13 cellular contexts compared by ENCODE assay signal in genomic region chr11:66225054-66225453, GRCh38. TPM values are rescaled to one million over a fixed set of nuclear protein-coding genes. Genes with fewer than 3 reads are reported as not detected.
DNase-seq lines count a peak whose midpoint lies in the region; ATAC-seq and TF ChIP-seq lines count a peak whose summit lies in the region.
"Had no signal": no experiment of that assay in that cellular context is flagged by ENCODE, and none has a peak within 500 bp of the region (broad histone marks: within the 10 kb centered on the region; RNA-seq: fewer than 3 reads in every experiment).

No MANE protein-coding gene starts in this region.

- H3K27ac Mint-ChIP-seq in glutamatergic neuron (ENCODE audit: unreplicated experiment) = peak overlapping the region; percentile 80
- no peak overlapping the region for H3K27ac Mint-ChIP-seq in natural killer cell treated with Interleukin-12 subunit alpha and Interleukin-12 subunit beta and Interleukin-15 and Interleukin-18, amount 100 ng/mL, for 72 hours
- no peak overlapping the region for H3K27ac Mint-ChIP-seq in naive thymus-derived CD4-positive, alpha-beta T cell

- in situ Hi-C loops in Panc1 (cut with HindIII; ENCODE audit: low pct_unique_long_range_greater_than_20kb, low sequenced_read_pairs) = no loop called here

- no peak for TF ChIP-seq CTCF in right atrium auricular region (IDR thresholded peaks at IDR 0.05)
- TF ChIP-seq CTCF in Panc1 (IDR thresholded peaks at IDR 0.05) = no peak
- no peak for TF ChIP-seq CTCF in glutamatergic neuron (IDR thresholded peaks at IDR 0.05; ENCODE audit: partially characterized antibody, unreplicated experiment)
- no peak for TF ChIP-seq CTCF in upper lobe of right lung (IDR thresholded peaks at IDR 0.05)

- H3K9me3 Mint-ChIP-seq in glutamatergic neuron (ENCODE audit: unreplicated experiment) = peaks cover 1% of the 10 kb centered on the region
- H3K9me3 Mint-ChIP-seq in natural killer cell treated with Interleukin-12 subunit alpha and Interleukin-12 subunit beta and Interleukin-15 and Interleukin-18, amount 100 ng/mL, for 72 hours = no peaks in the 10 kb centered on the region
- H3K9me3 Mint-ChIP-seq in naive thymus-derived CD4-positive, alpha-beta T cell = peaks cover 0 to 1% (median 0%) of the 10 kb centered on the region in 11 donors

- H3K9me3 ChIP-seq in right atrium auricular region (no peaks in the 10 kb centered on the region), Panc1 (ENCODE audit: control insufficient read depth, insufficient read depth, low read depth, low read length) (no peaks in the 10 kb centered on the region), upper lobe of right lung (no peaks in the 10 kb centered on the region)
- no peaks in the 10 kb centered on the region for H3K9me3 ChIP-seq in naive thymus-derived CD4-positive, alpha-beta T cell (ENCODE audit: control insufficient read depth in 2 of 3, low read length in 3 of 3)

- intact Hi-C loops in Right ventricle myocardium superior (cut with DNase I) = no loop called here
- intact Hi-C loops in Panc1 (cut with micrococcal nuclease; ENCODE audit: unreplicated experiment) = no loop called here
- intact Hi-C loops in upper lobe of right lung (cut with DNase I) = no loop called here
- intact Hi-C loops in naive thymus-derived CD4-positive, alpha-beta T cell (cut with micrococcal nuclease) = no loop called here

- DNase-seq in Right ventricle myocardium superior (peak; percentile 0), right atrium auricular region (ENCODE audit: low spot score) (no peak), Panc1 (ENCODE audit: low read depth, low spot score) (no peak), glutamatergic neuron (no peak), upper lobe of right lung (peak; percentile 6)
- DNase-seq in natural killer cell treated with Interleukin-12 subunit alpha and Interleukin-12 subunit beta and Interleukin-15 and Interleukin-18, amount 100 ng/mL, for 72 hours (ENCODE audit: low spot score) = no peak
- no peak for DNase-seq in naive thymus-derived CD4-positive, alpha-beta T cell
- DNase-seq: C1 segment of cervical spinal cord, DMS79 treated with DMSO at 0.1 percent for 48 hours, NCI-H1930, SIG-M5, T-helper 1 cell had no signal

- H3K36me3 Mint-ChIP-seq in glutamatergic neuron (ENCODE audit: unreplicated experiment) = no peaks in the 10 kb centered on the region
- peaks cover 6% of the 10 kb centered on the region for H3K36me3 Mint-ChIP-seq in natural killer cell treated with Interleukin-12 subunit alpha and Interleukin-12 subunit beta and Interleukin-15 and Interleukin-18, amount 100 ng/mL, for 72 hours
- H3K36me3 Mint-ChIP-seq in naive thymus-derived CD4-positive, alpha-beta T cell = peaks cover 0 to 31% (median 7%) of the 10 kb centered on the region in 5 donors

- H3K4me3 ChIP-seq in right atrium auricular region (no peak overlapping the region), Panc1 (ENCODE audit: low read depth in 2 of 2, low read length in 2 of 2) (no peak overlapping the region), upper lobe of right lung (no peak overlapping the region)
- no peak overlapping the region for H3K4me3 ChIP-seq in naive thymus-derived CD4-positive, alpha-beta T cell (ENCODE audit: low read length)

- H3K27ac ChIP-seq in right atrium auricular region (no peak overlapping the region), Panc1 (ENCODE audit: low read length) (no peak overlapping the region), upper lobe of right lung (no peak overlapping the region)
- H3K27ac ChIP-seq in naive thymus-derived CD4-positive, alpha-beta T cell (ENCODE audit: low read depth, low read length) = no peak overlapping the region
- H3K27ac ChIP-seq: KMS-11 had no signal

- peaks cover 32% of the 10 kb centered on the region for H3K36me3 ChIP-seq in right atrium auricular region
- peaks cover 6% of the 10 kb centered on the region; the same call in 1 of the 2 replicates for H3K36me3 ChIP-seq in Panc1 (ENCODE audit: control insufficient read depth, insufficient read depth, low read length)
- peaks cover 34% of the 10 kb centered on the region for H3K36me3 ChIP-seq in upper lobe of right lung
- peaks cover 0 to 81% (median 19%) of the 10 kb centered on the region in 3 experiments for H3K36me3 ChIP-seq in naive thymus-derived CD4-positive, alpha-beta T cell (ENCODE audit: control insufficient read depth in 2 of 3, insufficient read depth in 3 of 3, low read length in 3 of 3)

- peaks cover 3% of the 10 kb centered on the region for H3K27me3 Mint-ChIP-seq in glutamatergic neuron (ENCODE audit: unreplicated experiment)
- no peaks in the 10 kb centered on the region for H3K27me3 Mint-ChIP-seq in natural killer cell treated with Interleukin-12 subunit alpha and Interleukin-12 subunit beta and Interleukin-15 and Interleukin-18, amount 100 ng/mL, for 72 hours
- no peaks in the 10 kb centered on the region for H3K27me3 Mint-ChIP-seq in naive thymus-derived CD4-positive, alpha-beta T cell

- H3K4me1 ChIP-seq in right atrium auricular region = no peaks in the 10 kb centered on the region
- peaks cover 4% of the 10 kb centered on the region; the same call in 1 of the 2 replicates for H3K4me1 ChIP-seq in Panc1 (ENCODE audit: control insufficient read depth, insufficient read depth, low read length)
- H3K4me1 ChIP-seq in upper lobe of right lung = no peaks in the 10 kb centered on the region
- peaks cover 4 to 7% of the 10 kb centered on the region in 2 donors for H3K4me1 ChIP-seq in naive thymus-derived CD4-positive, alpha-beta T cell (ENCODE audit: control insufficient read depth in 2 of 2, insufficient read depth in 2 of 2, low read length in 2 of 2)

- H3K4me1 Mint-ChIP-seq in glutamatergic neuron (ENCODE audit: low read depth, unreplicated experiment) = peaks cover 33% of the 10 kb centered on the region
- peaks cover 12 to 13% of the 10 kb centered on the region in 2 donors for H3K4me1 Mint-ChIP-seq in natural killer cell treated with Interleukin-12 subunit alpha and Interleukin-12 subunit beta and Interleukin-15 and Interleukin-18, amount 100 ng/mL, for 72 hours (ENCODE audit: low read depth in 2 of 2)
- H3K4me1 Mint-ChIP-seq in naive thymus-derived CD4-positive, alpha-beta T cell = peaks cover 11 to 18% (median 14%) of the 10 kb centered on the region in 7 donors

- CTCF ChIA-PET in Panc1 (lab: Charles Lee) = no interaction called here
- CTCF ChIA-PET in naive thymus-derived CD4-positive, alpha-beta T cell (lab: Charles Lee) = interaction anchor here (4.6 kb wide), 1 partner anchor 57 kb away, joined by 25 read pairs; no protein-coding TSS in a partner anchor

- ATAC-seq in Right ventricle myocardium superior (ENCODE audit: poor library complexity) (no peak), Panc1 (no peak), upper lobe of right lung (no peak)
- no peak for ATAC-seq in natural killer cell treated with Interleukin-12 subunit alpha and Interleukin-12 subunit beta and Interleukin-15 and Interleukin-18, amount 100 ng/mL, for 72 hours
- no peak for ATAC-seq in naive thymus-derived CD4-positive, alpha-beta T cell

- H3K27me3 ChIP-seq in right atrium auricular region (no peaks in the 10 kb centered on the region), Panc1 (ENCODE audit: control insufficient read depth, insufficient read depth, low read length) (no peaks in the 10 kb centered on the region), upper lobe of right lung (no peaks in the 10 kb centered on the region)
- no peaks in the 10 kb centered on the region for H3K27me3 ChIP-seq in naive thymus-derived CD4-positive, alpha-beta T cell (ENCODE audit: control insufficient read depth in 2 of 2, insufficient read depth in 2 of 2, low read length in 2 of 2)

- BruUV-seq in Panc1 (replicated peaks; lab: Mats Ljungman, UMichigan) = TSS peak; percentile 6

- POLR2A ChIA-PET in Panc1 (lab: Charles Lee) = no interaction called here
- POLR2A ChIA-PET in naive thymus-derived CD4-positive, alpha-beta T cell (lab: Charles Lee) = interaction anchor here (0.6 to 1.3 kb wide), 3 partner anchors 17 to 952 kb away, joined by 3 read pairs; no protein-coding TSS in a partner anchor

- H3K4me3 Mint-ChIP-seq in glutamatergic neuron (ENCODE audit: unreplicated experiment) = peak overlapping the region; percentile 2
- H3K4me3 Mint-ChIP-seq in natural killer cell treated with Interleukin-12 subunit alpha and Interleukin-12 subunit beta and Interleukin-15 and Interleukin-18, amount 100 ng/mL, for 72 hours = no peak overlapping the region
- H3K4me3 Mint-ChIP-seq in naive thymus-derived CD4-positive, alpha-beta T cell = no peak overlapping the region

RNA-seq across cellular contexts. Expression of gene KLC2, which starts 32.4 kb away (rescaled TPM):
- total RNA-seq in Right ventricle myocardium superior (30.7 TPM), right atrium auricular region (10 to 100 TPM; 17.7 to 29.6 TPM), Panc1 (2021; ENCODE audit: unreplicated experiment) (85.1 TPM), glutamatergic neuron (ENCODE audit: unreplicated experiment) (127 TPM), upper lobe of right lung (27.6 TPM)
- 98.8 TPM for polyA plus RNA-seq in Panc1 (2012; ENCODE audit: insufficient read length)
- total RNA-seq in natural killer cell treated with Interleukin-12 subunit alpha and Interleukin-12 subunit beta and Interleukin-15 and Interleukin-18, amount 100 ng/mL, for 72 hours = 10 to 100 TPM; 38.0 to 77.2 TPM
- total RNA-seq in naive thymus-derived CD4-positive, alpha-beta T cell = 10 to 100 TPM; 26.7 to 53.6 (median 41.5) TPM
- polyA plus RNA-seq in naive thymus-derived CD4-positive, alpha-beta T cell = 1 to 10 TPM; 5.5 to 7.6 TPM

RNA-seq across cellular contexts. Expression of gene RAB1B, which starts 43.4 kb away (rescaled TPM):
- total RNA-seq in Right ventricle myocardium superior (114 TPM), right atrium auricular region (100 to 1,000 TPM in 1 of 2 donors, 10 to 100 TPM in 1; 95.6 to 115 TPM), Panc1 (2021; ENCODE audit: unreplicated experiment) (256 TPM), glutamatergic neuron (ENCODE audit: unreplicated experiment) (85.4 TPM), upper lobe of right lung (138 TPM)
- polyA plus RNA-seq in Panc1 (2012; ENCODE audit: insufficient read length) = 356 TPM
- 100 to 1,000 TPM; 139 to 146 TPM for total RNA-seq in natural killer cell treated with Interleukin-12 subunit alpha and Interleukin-12 subunit beta and Interleukin-15 and Interleukin-18, amount 100 ng/mL, for 72 hours
- total RNA-seq in naive thymus-derived CD4-positive, alpha-beta T cell = 100 to 1,000 TPM in 1 of 5 experiments, 10 to 100 TPM in 4; 60.6 to 151 (median 70.7) TPM
- polyA plus RNA-seq in naive thymus-derived CD4-positive, alpha-beta T cell = 10 to 100 TPM; 11.3 to 13.5 TPM

RNA-seq across cellular contexts. Expression of gene CNIH2, which starts 52.9 kb away (rescaled TPM):
- not detected for total RNA-seq in Right ventricle myocardium superior
- total RNA-seq in right atrium auricular region = not detected
- total RNA-seq in Panc1 (2021; ENCODE audit: unreplicated experiment) = 9.3 TPM
- polyA plus RNA-seq in Panc1 (2012; ENCODE audit: insufficient read length) = 15.1 TPM
- 61.3 TPM for total RNA-seq in glutamatergic neuron (ENCODE audit: unreplicated experiment)
- total RNA-seq in upper lobe of right lung = 1.6 TPM
- total RNA-seq in natural killer cell treated with Interleukin-12 subunit alpha and Interleukin-12 subunit beta and Interleukin-15 and Interleukin-18, amount 100 ng/mL, for 72 hours = 1 to 10 TPM; 1.2 to 2.6 TPM
- 10 to 100 TPM in 1 of 5 experiments, 1 to 10 TPM in 4; 1.3 to 12.3 (median 2.9) TPM for total RNA-seq in naive thymus-derived CD4-positive, alpha-beta T cell
- polyA plus RNA-seq in naive thymus-derived CD4-positive, alpha-beta T cell = not detected

Comparison
In these comparisons a context has a peak if more than half of its experiments do, and no peak if none do; other contexts are left out.
1. DNase-seq: peak in Right ventricle myocardium superior (single experiment) and upper lobe of right lung (single experiment); none in right atrium auricular region (single experiment), Panc1 (single experiment), glutamatergic neuron (single experiment), natural killer cell treated with Interleukin-12 subunit alpha and Interleukin-12 subunit beta and Interleukin-15 and Interleukin-18, amount 100 ng/mL, for 72 hours (single experiment) and naive thymus-derived CD4-positive, alpha-beta T cell (0 of 9).